1 cellular context compared by ENCODE assay signal in the genomic region with DNA sequence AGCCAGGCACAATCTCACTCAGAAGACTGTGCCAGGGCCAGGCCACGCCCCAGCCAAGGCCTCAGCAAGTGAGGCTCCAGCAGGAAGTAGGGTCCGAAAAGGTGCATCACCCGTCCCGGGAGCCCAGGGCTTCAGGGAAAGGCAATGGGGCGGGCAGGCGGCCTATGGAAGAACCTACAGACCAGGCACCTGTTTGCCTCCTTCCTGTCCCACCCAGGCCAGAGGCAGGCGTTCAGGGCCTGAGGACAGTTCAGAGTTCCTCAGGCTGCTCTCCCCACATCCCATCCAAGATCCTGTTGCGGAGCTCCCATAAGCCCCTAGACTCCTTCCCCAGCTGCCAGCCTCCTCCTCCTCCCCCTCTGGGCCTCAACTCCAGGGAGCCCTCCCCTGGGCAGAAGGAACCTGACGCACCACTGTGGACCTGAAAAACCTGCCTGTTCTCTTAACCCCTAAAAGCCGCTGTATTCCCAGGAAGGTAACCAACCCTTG.
TF ChIP-seq lines count a peak whose summit lies in the region.

No MANE protein-coding gene starts in this region.

TF ChIP-seq in K562, 482 proteins besides CTCF, POLR2A, EP300 and RAD21 (continued from another document):
- TF ChIP-seq, protein P1, sequence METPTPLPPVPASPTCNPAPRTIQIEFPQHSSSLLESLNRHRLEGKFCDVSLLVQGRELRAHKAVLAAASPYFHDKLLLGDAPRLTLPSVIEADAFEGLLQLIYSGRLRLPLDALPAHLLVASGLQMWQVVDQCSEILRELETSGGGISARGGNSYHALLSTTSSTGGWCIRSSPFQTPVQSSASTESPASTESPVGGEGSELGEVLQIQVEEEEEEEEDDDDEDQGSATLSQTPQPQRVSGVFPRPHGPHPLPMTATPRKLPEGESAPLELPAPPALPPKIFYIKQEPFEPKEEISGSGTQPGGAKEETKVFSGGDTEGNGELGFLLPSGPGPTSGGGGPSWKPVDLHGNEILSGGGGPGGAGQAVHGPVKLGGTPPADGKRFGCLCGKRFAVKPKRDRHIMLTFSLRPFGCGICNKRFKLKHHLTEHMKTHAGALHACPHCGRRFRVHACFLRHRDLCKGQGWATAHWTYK (CRISPR knock-in tag; IDR thresholded peaks at IDR 0.05), result no peak
- TF ChIP-seq TAF15 (IDR thresholded peaks at IDR 0.05; ENCODE audit: low read depth, low read length) (no peak), NONO (IDR thresholded peaks at IDR 0.05; ENCODE audit: low read depth in 2 of 2, low read length in 1 of 2) (no peak), BRD4 (IDR thresholded peaks at IDR 0.05) (no peak), RBM22 (IDR thresholded peaks at IDR 0.05; ENCODE audit: low read depth, low read length, poor library complexity, severe bottlenecking) (no peak)
- TF ChIP-seq, protein P2, sequence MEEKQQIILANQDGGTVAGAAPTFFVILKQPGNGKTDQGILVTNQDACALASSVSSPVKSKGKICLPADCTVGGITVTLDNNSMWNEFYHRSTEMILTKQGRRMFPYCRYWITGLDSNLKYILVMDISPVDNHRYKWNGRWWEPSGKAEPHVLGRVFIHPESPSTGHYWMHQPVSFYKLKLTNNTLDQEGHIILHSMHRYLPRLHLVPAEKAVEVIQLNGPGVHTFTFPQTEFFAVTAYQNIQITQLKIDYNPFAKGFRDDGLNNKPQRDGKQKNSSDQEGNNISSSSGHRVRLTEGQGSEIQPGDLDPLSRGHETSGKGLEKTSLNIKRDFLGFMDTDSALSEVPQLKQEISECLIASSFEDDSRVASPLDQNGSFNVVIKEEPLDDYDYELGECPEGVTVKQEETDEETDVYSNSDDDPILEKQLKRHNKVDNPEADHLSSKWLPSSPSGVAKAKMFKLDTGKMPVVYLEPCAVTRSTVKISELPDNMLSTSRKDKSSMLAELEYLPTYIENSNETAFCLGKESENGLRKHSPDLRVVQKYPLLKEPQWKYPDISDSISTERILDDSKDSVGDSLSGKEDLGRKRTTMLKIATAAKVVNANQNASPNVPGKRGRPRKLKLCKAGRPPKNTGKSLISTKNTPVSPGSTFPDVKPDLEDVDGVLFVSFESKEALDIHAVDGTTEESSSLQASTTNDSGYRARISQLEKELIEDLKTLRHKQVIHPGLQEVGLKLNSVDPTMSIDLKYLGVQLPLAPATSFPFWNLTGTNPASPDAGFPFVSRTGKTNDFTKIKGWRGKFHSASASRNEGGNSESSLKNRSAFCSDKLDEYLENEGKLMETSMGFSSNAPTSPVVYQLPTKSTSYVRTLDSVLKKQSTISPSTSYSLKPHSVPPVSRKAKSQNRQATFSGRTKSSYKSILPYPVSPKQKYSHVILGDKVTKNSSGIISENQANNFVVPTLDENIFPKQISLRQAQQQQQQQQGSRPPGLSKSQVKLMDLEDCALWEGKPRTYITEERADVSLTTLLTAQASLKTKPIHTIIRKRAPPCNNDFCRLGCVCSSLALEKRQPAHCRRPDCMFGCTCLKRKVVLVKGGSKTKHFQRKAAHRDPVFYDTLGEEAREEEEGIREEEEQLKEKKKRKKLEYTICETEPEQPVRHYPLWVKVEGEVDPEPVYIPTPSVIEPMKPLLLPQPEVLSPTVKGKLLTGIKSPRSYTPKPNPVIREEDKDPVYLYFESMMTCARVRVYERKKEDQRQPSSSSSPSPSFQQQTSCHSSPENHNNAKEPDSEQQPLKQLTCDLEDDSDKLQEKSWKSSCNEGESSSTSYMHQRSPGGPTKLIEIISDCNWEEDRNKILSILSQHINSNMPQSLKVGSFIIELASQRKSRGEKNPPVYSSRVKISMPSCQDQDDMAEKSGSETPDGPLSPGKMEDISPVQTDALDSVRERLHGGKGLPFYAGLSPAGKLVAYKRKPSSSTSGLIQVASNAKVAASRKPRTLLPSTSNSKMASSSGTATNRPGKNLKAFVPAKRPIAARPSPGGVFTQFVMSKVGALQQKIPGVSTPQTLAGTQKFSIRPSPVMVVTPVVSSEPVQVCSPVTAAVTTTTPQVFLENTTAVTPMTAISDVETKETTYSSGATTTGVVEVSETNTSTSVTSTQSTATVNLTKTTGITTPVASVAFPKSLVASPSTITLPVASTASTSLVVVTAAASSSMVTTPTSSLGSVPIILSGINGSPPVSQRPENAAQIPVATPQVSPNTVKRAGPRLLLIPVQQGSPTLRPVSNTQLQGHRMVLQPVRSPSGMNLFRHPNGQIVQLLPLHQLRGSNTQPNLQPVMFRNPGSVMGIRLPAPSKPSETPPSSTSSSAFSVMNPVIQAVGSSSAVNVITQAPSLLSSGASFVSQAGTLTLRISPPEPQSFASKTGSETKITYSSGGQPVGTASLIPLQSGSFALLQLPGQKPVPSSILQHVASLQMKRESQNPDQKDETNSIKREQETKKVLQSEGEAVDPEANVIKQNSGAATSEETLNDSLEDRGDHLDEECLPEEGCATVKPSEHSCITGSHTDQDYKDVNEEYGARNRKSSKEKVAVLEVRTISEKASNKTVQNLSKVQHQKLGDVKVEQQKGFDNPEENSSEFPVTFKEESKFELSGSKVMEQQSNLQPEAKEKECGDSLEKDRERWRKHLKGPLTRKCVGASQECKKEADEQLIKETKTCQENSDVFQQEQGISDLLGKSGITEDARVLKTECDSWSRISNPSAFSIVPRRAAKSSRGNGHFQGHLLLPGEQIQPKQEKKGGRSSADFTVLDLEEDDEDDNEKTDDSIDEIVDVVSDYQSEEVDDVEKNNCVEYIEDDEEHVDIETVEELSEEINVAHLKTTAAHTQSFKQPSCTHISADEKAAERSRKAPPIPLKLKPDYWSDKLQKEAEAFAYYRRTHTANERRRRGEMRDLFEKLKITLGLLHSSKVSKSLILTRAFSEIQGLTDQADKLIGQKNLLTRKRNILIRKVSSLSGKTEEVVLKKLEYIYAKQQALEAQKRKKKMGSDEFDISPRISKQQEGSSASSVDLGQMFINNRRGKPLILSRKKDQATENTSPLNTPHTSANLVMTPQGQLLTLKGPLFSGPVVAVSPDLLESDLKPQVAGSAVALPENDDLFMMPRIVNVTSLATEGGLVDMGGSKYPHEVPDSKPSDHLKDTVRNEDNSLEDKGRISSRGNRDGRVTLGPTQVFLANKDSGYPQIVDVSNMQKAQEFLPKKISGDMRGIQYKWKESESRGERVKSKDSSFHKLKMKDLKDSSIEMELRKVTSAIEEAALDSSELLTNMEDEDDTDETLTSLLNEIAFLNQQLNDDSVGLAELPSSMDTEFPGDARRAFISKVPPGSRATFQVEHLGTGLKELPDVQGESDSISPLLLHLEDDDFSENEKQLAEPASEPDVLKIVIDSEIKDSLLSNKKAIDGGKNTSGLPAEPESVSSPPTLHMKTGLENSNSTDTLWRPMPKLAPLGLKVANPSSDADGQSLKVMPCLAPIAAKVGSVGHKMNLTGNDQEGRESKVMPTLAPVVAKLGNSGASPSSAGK (IDR thresholded peaks at IDR 0.05), result no peak
